In the genomic region with DNA sequence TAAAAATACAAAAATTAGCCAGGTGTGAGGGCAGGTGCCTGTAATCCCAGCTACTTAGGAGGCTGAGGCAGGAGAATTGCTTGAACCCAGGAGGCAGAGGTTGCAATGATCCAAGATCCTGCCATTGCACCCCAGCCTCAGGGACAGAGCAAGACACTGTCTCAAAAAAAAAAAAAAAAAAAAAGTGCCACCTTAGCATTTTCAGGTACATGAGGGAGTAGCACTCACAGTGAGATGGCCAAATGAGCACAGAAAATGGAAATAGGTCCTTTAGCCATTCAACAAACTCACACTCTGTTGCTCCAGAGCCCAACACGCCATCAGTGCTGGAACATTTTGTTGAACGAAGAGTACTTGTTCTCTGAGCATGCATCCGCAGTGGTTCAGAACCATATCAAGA, we compare ENCODE assay signal across 2 cellular contexts.
TF ChIP-seq lines count a peak whose summit lies in the region.

No MANE protein-coding gene starts in this region.

TF ChIP-seq in HepG2, 621 proteins besides CTCF, POLR2A, EP300 and RAD21:
- TF ChIP-seq SNAPC2 (CRISPR knock-in tag; IDR thresholded peaks at IDR 0.05) (no peak), MAFK (conservative IDR thresholded peaks at IDR 0.05 in 1 of 2, IDR thresholded peaks at IDR 0.05 in 1 of 2; ENCODE audit: low read length in 2 of 2) (peak; percentile 63 to 73; a peak in 3 of 4 replicates), GTF3A (CRISPR knock-in tag; conservative IDR thresholded peaks at IDR 0.05) (no peak), IRF2 (CRISPR knock-in tag; IDR thresholded peaks at IDR 0.05) (no peak), ZNF883 (CRISPR knock-in tag; IDR thresholded peaks at IDR 0.05; ENCODE audit: not compliant biosample characterization) (no peak)
- TF ChIP-seq, protein P1, sequence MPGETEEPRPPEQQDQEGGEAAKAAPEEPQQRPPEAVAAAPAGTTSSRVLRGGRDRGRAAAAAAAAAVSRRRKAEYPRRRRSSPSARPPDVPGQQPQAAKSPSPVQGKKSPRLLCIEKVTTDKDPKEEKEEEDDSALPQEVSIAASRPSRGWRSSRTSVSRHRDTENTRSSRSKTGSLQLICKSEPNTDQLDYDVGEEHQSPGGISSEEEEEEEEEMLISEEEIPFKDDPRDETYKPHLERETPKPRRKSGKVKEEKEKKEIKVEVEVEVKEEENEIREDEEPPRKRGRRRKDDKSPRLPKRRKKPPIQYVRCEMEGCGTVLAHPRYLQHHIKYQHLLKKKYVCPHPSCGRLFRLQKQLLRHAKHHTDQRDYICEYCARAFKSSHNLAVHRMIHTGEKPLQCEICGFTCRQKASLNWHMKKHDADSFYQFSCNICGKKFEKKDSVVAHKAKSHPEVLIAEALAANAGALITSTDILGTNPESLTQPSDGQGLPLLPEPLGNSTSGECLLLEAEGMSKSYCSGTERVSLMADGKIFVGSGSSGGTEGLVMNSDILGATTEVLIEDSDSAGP (CRISPR knock-in tag; IDR thresholded peaks at IDR 0.05; ENCODE audit: borderline replicate concordance): no peak
- TF ChIP-seq, protein P2, sequence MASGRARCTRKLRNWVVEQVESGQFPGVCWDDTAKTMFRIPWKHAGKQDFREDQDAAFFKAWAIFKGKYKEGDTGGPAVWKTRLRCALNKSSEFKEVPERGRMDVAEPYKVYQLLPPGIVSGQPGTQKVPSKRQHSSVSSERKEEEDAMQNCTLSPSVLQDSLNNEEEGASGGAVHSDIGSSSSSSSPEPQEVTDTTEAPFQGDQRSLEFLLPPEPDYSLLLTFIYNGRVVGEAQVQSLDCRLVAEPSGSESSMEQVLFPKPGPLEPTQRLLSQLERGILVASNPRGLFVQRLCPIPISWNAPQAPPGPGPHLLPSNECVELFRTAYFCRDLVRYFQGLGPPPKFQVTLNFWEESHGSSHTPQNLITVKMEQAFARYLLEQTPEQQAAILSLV (CRISPR knock-in tag; IDR thresholded peaks at IDR 0.05; ENCODE audit: borderline replicate concordance): no peak

TF ChIP-seq in IMR-90, 13 proteins besides CTCF, POLR2A, EP300 and RAD21:
- TF ChIP-seq MAFK (IDR thresholded peaks at IDR 0.05; ENCODE audit: low read depth, low read length) (peak; percentile 36; the same call in 1 of the 2 replicates), SMC3 (IDR thresholded peaks at IDR 0.05; ENCODE audit: low read depth, low read length) (no peak)
- TF ChIP-seq, protein P3, sequence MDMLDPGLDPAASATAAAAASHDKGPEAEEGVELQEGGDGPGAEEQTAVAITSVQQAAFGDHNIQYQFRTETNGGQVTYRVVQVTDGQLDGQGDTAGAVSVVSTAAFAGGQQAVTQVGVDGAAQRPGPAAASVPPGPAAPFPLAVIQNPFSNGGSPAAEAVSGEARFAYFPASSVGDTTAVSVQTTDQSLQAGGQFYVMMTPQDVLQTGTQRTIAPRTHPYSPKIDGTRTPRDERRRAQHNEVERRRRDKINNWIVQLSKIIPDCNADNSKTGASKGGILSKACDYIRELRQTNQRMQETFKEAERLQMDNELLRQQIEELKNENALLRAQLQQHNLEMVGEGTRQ (IDR thresholded peaks at IDR 0.05; ENCODE audit: low read depth, low read length): no peak
